Comparison of ENCODE assay signal across 25 cellular contexts in the genomic region with DNA sequence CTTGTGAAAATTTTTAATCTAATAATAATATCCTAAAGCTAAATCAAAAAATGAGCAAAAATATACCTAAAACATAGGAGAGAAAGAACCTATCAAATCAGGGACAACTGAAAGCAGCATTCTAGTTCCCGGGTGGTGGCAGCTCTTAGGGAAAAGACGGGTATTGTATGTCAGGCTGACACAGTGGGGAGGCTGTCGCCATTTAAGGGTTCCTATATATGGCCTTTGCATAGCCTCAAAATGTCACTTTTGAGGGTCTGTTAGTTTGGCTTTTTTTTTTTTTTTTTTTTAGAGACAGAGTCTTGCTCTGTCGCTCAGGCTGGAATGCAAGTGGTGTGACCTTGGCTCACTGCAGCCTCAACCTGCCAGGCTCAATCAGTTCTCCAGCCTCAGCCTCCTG.
"Had no signal": no experiment of that assay in that cellular context is flagged by ENCODE, and none has a peak within 500 bp of the region (broad histone marks: within the 10 kb centered on the region; RNA-seq: fewer than 3 reads in every experiment).

No MANE protein-coding gene starts in this region.

- H3K27ac ChIP-seq: coronary artery, esophagus muscularis mucosa, foreskin keratinocyte, gastroesophageal sphincter, heart right ventricle, neutrophil, pancreas, testis, tibial artery had no signal

- DNase-seq: dermis blood vessel endothelial cell; effector memory CD4-positive, alpha-beta T cell; foreskin keratinocyte; heart right ventricle; hypothalamus; immature natural killer cell; islet precursor cell; left ventricle myocardium superior; natural killer cell; pancreas; stimulated activated CD4-positive, alpha-beta T cell treated with anti-CD3 and anti-CD28 coated beads, Interleukin-4, amount 100 ng/mL, for 4 hours; stimulated activated naive CD8-positive, alpha-beta T cell treated with anti-CD3 and anti-CD28 coated beads, Interleukin-15, Interleukin-2, amounts not matched to agents 100 U/mL and 50 U/mL, for 24 hours; substantia nigra; testis; tibial artery had no signal

- H3K36me3 Mint-ChIP-seq: natural killer cell; stimulated activated memory B cell treated with anti-CD40 and anti-IgM and Interleukin-4, amounts not matched to agents 10 μg/mL and 1 μg/mL and 100 μg/mL, for 72 hours had no signal

- ATAC-seq: foreskin keratinocyte; gastroesophageal sphincter; heart right ventricle; left ventricle myocardium superior; natural killer cell; pancreas; sciatic nerve; stimulated activated memory B cell treated with anti-CD40 and anti-IgM and Interleukin-4, amounts not matched to agents 10 μg/mL and 1 μg/mL and 100 μg/mL, for 72 hours; stimulated activated naive CD8-positive, alpha-beta T cell treated with anti-CD3 and anti-CD28 coated beads, Interleukin-15, Interleukin-2, amounts not matched to agents 100 U/mL and 50 U/mL, for 24 hours had no signal

- H3K4me3 ChIP-seq: coronary artery, esophagus muscularis mucosa, gastroesophageal sphincter, heart right ventricle, lung, pancreas, testis, tibial artery had no signal

- H3K36me3 ChIP-seq: esophagus muscularis mucosa, gastroesophageal sphincter, heart right ventricle, neutrophil, pancreas, tibial artery had no signal

- FAIRE-seq: endothelial cell of umbilical vein, pancreas had no signal

- H3K27ac Mint-ChIP-seq: immature natural killer cell; memory B cell; natural killer cell; stimulated activated memory B cell treated with anti-CD40 and anti-IgM and Interleukin-4, amounts not matched to agents 10 μg/mL and 1 μg/mL and 100 μg/mL, for 72 hours; type B pancreatic cell had no signal

- H3K9me3 Mint-ChIP-seq: immature natural killer cell; memory B cell; natural killer cell; stimulated activated memory B cell treated with anti-CD40 and anti-IgM and Interleukin-4, amounts not matched to agents 10 μg/mL and 1 μg/mL and 100 μg/mL, for 72 hours; type B pancreatic cell had no signal

- H3K27me3 Mint-ChIP-seq: memory B cell; stimulated activated memory B cell treated with anti-CD40 and anti-IgM and Interleukin-4, amounts not matched to agents 10 μg/mL and 1 μg/mL and 100 μg/mL, for 72 hours had no signal

- H3K27me3 ChIP-seq: esophagus muscularis mucosa, foreskin keratinocyte, gastroesophageal sphincter, heart right ventricle, pancreas, testis, tibial artery had no signal

- H3K9me3 ChIP-seq: esophagus muscularis mucosa, gastroesophageal sphincter, heart right ventricle, neutrophil, pancreas, testis, tibial artery had no signal

- H3K4me3 Mint-ChIP-seq: immature natural killer cell; memory B cell; natural killer cell; stimulated activated memory B cell treated with anti-CD40 and anti-IgM and Interleukin-4, amounts not matched to agents 10 μg/mL and 1 μg/mL and 100 μg/mL, for 72 hours; type B pancreatic cell had no signal
